In the genomic region with DNA sequence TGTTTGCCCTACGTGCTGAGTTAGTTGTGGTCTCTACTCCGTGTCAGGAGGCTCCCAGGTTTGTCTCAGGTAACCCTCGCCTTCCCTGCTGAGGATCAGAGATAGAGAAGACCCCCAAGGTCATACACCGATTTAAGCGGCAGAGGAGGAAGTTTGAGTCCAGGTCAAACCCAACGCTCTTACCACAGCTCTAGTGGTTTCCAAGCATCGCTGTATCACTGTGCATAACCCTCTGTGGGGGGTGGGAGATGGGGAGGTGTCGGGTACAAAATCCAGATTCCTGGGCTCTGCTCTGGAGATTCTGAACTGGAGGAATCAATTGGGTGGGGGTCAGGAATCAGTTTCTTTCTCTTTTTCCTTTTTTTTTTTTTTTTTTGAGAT, we compare ENCODE assay signal across 8 cellular contexts. TPM values are rescaled to one million over a fixed set of nuclear protein-coding genes. Genes with fewer than 3 reads are reported as not detected.
DNase-seq lines count a peak whose midpoint lies in the region; TF ChIP-seq lines count a peak whose summit lies in the region.

No MANE protein-coding gene starts in this region.

- peak overlapping the region; percentile 76 for H3K4me3 ChIP-seq in ACC112 (ENCODE audit: low read depth, low read length)
- H3K4me3 ChIP-seq in HUES64 (ENCODE audit: low read length), result peak overlapping the region; percentile 90
- peak overlapping the region; percentile 70 for H3K4me3 ChIP-seq in astrocyte of the cerebellum (ENCODE audit: low read depth, low read length)
- peak overlapping the region; percentile 54 for H3K4me3 ChIP-seq in mesodermal cell (ENCODE audit: extremely low read depth, insufficient read depth, low read length, poor library complexity, severe bottlenecking)

- H3K9me3 ChIP-seq in HUES64 (ENCODE audit: insufficient read depth, low read depth, low read length), result no peaks in the 10 kb centered on the region
- H3K9me3 ChIP-seq in mesodermal cell (ENCODE audit: control insufficient read depth, low read length), result no peaks in the 10 kb centered on the region

- peak overlapping the region; percentile 70 for H2AFZ ChIP-seq in ACC112 (ENCODE audit: low read length, unreplicated experiment)

- intact Hi-C loops in posterior cingulate gyrus (cut with DNase I), result loop anchor here (10.0 kb wide), 1 partner anchor 46 kb away; a partner anchor contains a TSS

- peaks cover 24% of the 10 kb centered on the region for H3K79me2 ChIP-seq in ACC112 (ENCODE audit: control insufficient read depth, insufficient read depth, low read length, unreplicated experiment)

- H3K27ac ChIP-seq in ACC112 (ENCODE audit: low read depth, low read length) (no peak overlapping the region), HUES64 (ENCODE audit: low read depth, low read length) (peak overlapping the region; percentile 67; the same call in 1 of the 2 replicates), mesodermal cell (ENCODE audit: low read depth, low read length, severe bottlenecking) (no peak overlapping the region)

- no peak for TF ChIP-seq CTCF in astrocyte of the cerebellum (IDR thresholded peaks at IDR 0.05; ENCODE audit: low read depth, low read length, missing control alignments)

- peak overlapping the region; percentile 71 for H3K9ac ChIP-seq in HUES64 (ENCODE audit: low read depth, low read length)

- no peaks in the 10 kb centered on the region for H3K36me3 ChIP-seq in ACC112 (ENCODE audit: insufficient read depth, low read length)
- no peaks in the 10 kb centered on the region for H3K36me3 ChIP-seq in HUES64 (ENCODE audit: insufficient read depth, low read length)
- peaks cover 2% of the 10 kb centered on the region for H3K36me3 ChIP-seq in mesodermal cell (ENCODE audit: control insufficient read depth, insufficient read depth, low read length)

- peaks cover 8% of the 10 kb centered on the region for H3K4me1 ChIP-seq in ACC112 (ENCODE audit: control insufficient read depth, insufficient read depth, low read length, unreplicated experiment)
- H3K4me1 ChIP-seq in HUES64 (ENCODE audit: insufficient read depth, low read length), result peaks cover 7% of the 10 kb centered on the region; the same call in 1 of the 2 replicates
- H3K4me1 ChIP-seq in mesodermal cell (ENCODE audit: control insufficient read depth, insufficient read depth, low read length, poor library complexity, severe bottlenecking), result peaks cover 5% of the 10 kb centered on the region

- DNase-seq in astrocyte of the cerebellum (ENCODE audit: low read depth) (no peak), SKM-1 (lab: John Stamatoyannopoulos, UW; ENCODE audit: unreplicated experiment) (no peak), kidney glomerular epithelial cell (lab: John Stamatoyannopoulos, UW) (no peak), posterior cingulate gyrus (no peak), NCI-H1417 treated with DMSO at 0.1 percent for 48 hours (lab: John Stamatoyannopoulos, UW) (no peak)

- in situ Hi-C loops in astrocyte of the cerebellum (cut with HindIII; ENCODE audit: low sequenced_read_pairs), result no loop called here

- WGBS in HUES64, result 7% methylated on average over 8 of the region's 8 CpGs
- WGBS in mesodermal cell (ENCODE audit: insufficient coverage in 2 of 2), 2 experiments, result 17% methylated on average over 7 of the region's 8 CpGs; no CpG with 5 or more reads in 1 of the 2 experiments

- H3K27me3 ChIP-seq in ACC112 (ENCODE audit: insufficient read depth, low read length), result no peaks in the 10 kb centered on the region
- peaks cover 15% of the 10 kb centered on the region; the same call in 1 of the 2 replicates for H3K27me3 ChIP-seq in HUES64 (ENCODE audit: insufficient read depth, low read length)

RNA-seq across cellular contexts. Expression of a gene that starts 0.6 kb away (rescaled TPM):
- polyA plus RNA-seq in HUES64 (2013, experiment 1 of 2), result 14.8 TPM
- polyA plus RNA-seq in HUES64 (2013, experiment 2 of 2), result 23.0 TPM
- 42.5 TPM for polyA plus RNA-seq in mesodermal cell (2013, experiment 1 of 2)
- 47.7 TPM for polyA plus RNA-seq in mesodermal cell (2013, experiment 2 of 2)

RNA-seq across cellular contexts. Expression of a gene that starts 3.4 kb away (rescaled TPM):
- polyA plus RNA-seq in HUES64 (2013, experiment 1 of 2), result 27.9 TPM
- polyA plus RNA-seq in HUES64 (2013, experiment 2 of 2), result 35.6 TPM
- 45.4 TPM for polyA plus RNA-seq in mesodermal cell (2013, experiment 1 of 2)
- 44.0 TPM for polyA plus RNA-seq in mesodermal cell (2013, experiment 2 of 2)

RNA-seq across cellular contexts. Expression of a gene that starts 4.9 kb away (rescaled TPM):
- 24.0 TPM for polyA plus RNA-seq in HUES64 (2013, experiment 1 of 2)
- polyA plus RNA-seq in HUES64 (2013, experiment 2 of 2), result 23.5 TPM
- 35.6 TPM for polyA plus RNA-seq in mesodermal cell (2013, experiment 1 of 2)
- 26.4 TPM for polyA plus RNA-seq in mesodermal cell (2013, experiment 2 of 2)

RNA-seq across cellular contexts. Expression of a gene that starts 5.0 kb away (rescaled TPM):
- 28.2 TPM for polyA plus RNA-seq in HUES64 (2013, experiment 1 of 2)
- polyA plus RNA-seq in HUES64 (2013, experiment 2 of 2), result 37.1 TPM
- polyA plus RNA-seq in mesodermal cell (2013, experiment 1 of 2), result 55.6 TPM
- 42.1 TPM for polyA plus RNA-seq in mesodermal cell (2013, experiment 2 of 2)

RNA-seq across cellular contexts. Expression of a gene that starts 9.9 kb away (rescaled TPM):
- 59.7 TPM for polyA plus RNA-seq in HUES64 (2013, experiment 1 of 2)
- 70.2 TPM for polyA plus RNA-seq in HUES64 (2013, experiment 2 of 2)
- 71.7 TPM for polyA plus RNA-seq in mesodermal cell (2013, experiment 1 of 2)
- polyA plus RNA-seq in mesodermal cell (2013, experiment 2 of 2), result 72.1 TPM
